21 cellular contexts compared by ENCODE assay signal in the genomic region with DNA sequence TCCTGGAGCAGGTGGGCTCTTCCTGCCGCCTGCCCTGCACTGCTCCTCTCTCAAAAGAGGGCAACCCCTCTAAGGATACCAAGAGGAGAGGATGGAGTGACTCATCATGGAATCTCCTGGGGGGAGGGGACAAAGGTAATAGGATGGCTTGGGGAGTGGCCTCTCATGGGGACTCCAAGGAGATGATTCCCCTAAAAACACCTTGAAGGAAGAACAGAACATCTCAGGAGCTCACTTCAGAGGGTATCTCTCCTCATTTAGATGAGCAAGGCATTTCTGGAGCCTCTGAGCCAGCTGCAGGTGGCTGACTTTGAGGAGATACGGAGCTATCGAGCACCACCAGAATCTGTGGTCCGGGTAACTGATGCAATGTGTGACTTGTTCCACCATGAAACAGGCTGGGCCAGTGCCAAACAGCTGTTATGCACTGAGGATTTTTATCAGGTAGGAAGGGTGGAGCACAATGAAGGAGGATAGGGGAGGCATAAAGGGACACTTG. TPM values are rescaled to one million over a fixed set of nuclear protein-coding genes. Genes with fewer than 3 reads are reported as not detected.
DNase-seq lines count a peak whose midpoint lies in the region; TF ChIP-seq lines count a peak whose summit lies in the region.
"Had no signal": no experiment of that assay in that cellular context is flagged by ENCODE, and none has a peak within 500 bp of the region (broad histone marks: within the 10 kb centered on the region; RNA-seq: fewer than 3 reads in every experiment).

No MANE protein-coding gene starts in this region.

- no peaks in the 10 kb centered on the region for H4K20me1 ChIP-seq in mammary epithelial cell (ENCODE audit: insufficient read depth, low read length)

- in situ Hi-C loops in mammary epithelial cell (cut with MboI; ENCODE audit: low sequenced_read_pairs in 2 of 2): no loop called here

- CTCF ChIA-PET in mammary epithelial cell (lab: Charles Lee; ENCODE audit: low non-redundant PET): interaction anchor here (0.6 kb wide), 1 partner anchor 131 kb away, joined by 7 read pairs; no protein-coding TSS in a partner anchor
- CTCF ChIA-PET in Caco-2 (lab: Charles Lee): no interaction called here

- TF ChIP-seq CTCF in mammary epithelial cell (conservative IDR thresholded peaks at IDR 0.05 in 1 of 2, IDR thresholded peaks at IDR 0.05 in 1 of 2; ENCODE audit: extremely low read depth in 1 of 2, insufficient read depth in 1 of 2, low read depth in 1 of 2, low read length in 2 of 2) (no peak), ovary (IDR thresholded peaks at IDR 0.05) (no peak), Caco-2 (IDR thresholded peaks at IDR 0.05; ENCODE audit: insufficient read depth in 1 of 2, low read depth in 1 of 2, low read length in 1 of 2, severe bottlenecking in 1 of 2, unreplicated experiment in 1 of 2) (no peak)

- no peak overlapping the region for H3K27ac ChIP-seq in mammary epithelial cell (ENCODE audit: insufficient read depth, low read depth, low read length)
- H3K27ac ChIP-seq in ovary: no peak overlapping the region
- H3K27ac ChIP-seq: BLaER1 treated with 17β-estradiol and CSF1 and Interleukin-3, amounts not matched to agents 10 nM and 100 nM; KMS-11 had no signal

- H3K4me3 ChIP-seq in mammary epithelial cell (replicated peaks in 1 of 3; ENCODE audit: insufficient read depth in 1 of 3, low read depth in 2 of 3, low read length in 3 of 3) (no peak overlapping the region), ovary (no peak overlapping the region), Caco-2 (ENCODE audit: low read depth, low read length) (no peak overlapping the region)
- H3K4me3 ChIP-seq: BLaER1 treated with 17β-estradiol and CSF1 and Interleukin-3, amounts not matched to agents 10 nM and 100 nM had no signal

- no peak overlapping the region for H3K9ac ChIP-seq in mammary epithelial cell (ENCODE audit: insufficient read depth, low read length)
- H3K9ac ChIP-seq: BLaER1 treated with 17β-estradiol and CSF1 and Interleukin-3, amounts not matched to agents 10 nM and 100 nM; KMS-11 had no signal

- no peak for TF ChIP-seq POLR2A in ovary (IDR thresholded peaks at IDR 0.05)

- BruUV-seq in mammary epithelial cell (replicated peaks; lab: Mats Ljungman, UMichigan): no TSS peak
- BruUV-seq in Caco-2 (replicated peaks; lab: Mats Ljungman, UMichigan): no TSS peak

- no peak overlapping the region for H2AFZ ChIP-seq in mammary epithelial cell (ENCODE audit: low read depth, low read length)

- intact Hi-C loops in mammary epithelial cell (cut with micrococcal nuclease) (no loop called here), ovary (cut with DNase I) (no loop called here), Caco-2 (cut with micrococcal nuclease; ENCODE audit: unreplicated experiment) (no loop called here)

- H3K27ac Mint-ChIP-seq in Caco-2 (ENCODE audit: unreplicated experiment): no peak overlapping the region
- H3K27ac Mint-ChIP-seq: CD8-positive, alpha-beta T cell; HFFc6 had no signal

- no peak overlapping the region for H3K4me2 ChIP-seq in mammary epithelial cell (ENCODE audit: insufficient read depth, low read depth, low read length)
- H3K4me2 ChIP-seq: BLaER1 treated with 17β-estradiol and CSF1 and Interleukin-3, amounts not matched to agents 10 nM and 100 nM; KMS-11 had no signal

- no peak overlapping the region for H3K4me3 Mint-ChIP-seq in Caco-2 (ENCODE audit: unreplicated experiment)
- H3K4me3 Mint-ChIP-seq: CD8-positive, alpha-beta T cell; HFFc6 had no signal

- H3K27me3 Mint-ChIP-seq in Caco-2 (ENCODE audit: insufficient read depth, unreplicated experiment): no peaks in the 10 kb centered on the region

- H3K36me3 ChIP-seq in mammary epithelial cell (ENCODE audit: insufficient read depth, low read length): no peaks in the 10 kb centered on the region
- H3K36me3 ChIP-seq in ovary: no peaks in the 10 kb centered on the region
- H3K36me3 ChIP-seq in Caco-2 (ENCODE audit: control insufficient read depth, insufficient read depth, low read length): no peaks in the 10 kb centered on the region

- no peaks in the 10 kb centered on the region for H3K4me1 ChIP-seq in mammary epithelial cell (ENCODE audit: insufficient read depth, low read length)
- no peaks in the 10 kb centered on the region for H3K4me1 ChIP-seq in ovary (ENCODE audit: insufficient read depth)
- H3K4me1 ChIP-seq in Caco-2: no peaks in the 10 kb centered on the region

- 82% methylated on average over 4 of the region's 4 CpGs for WGBS in mammary epithelial cell (ENCODE audit: low coverage, missing lambda C conversion rate)
- WGBS in ovary, 3 donors: 88 to 93% (median 89%) methylated on average over 4 of the region's 4 CpGs

- H3K4me1 Mint-ChIP-seq in Caco-2 (ENCODE audit: low read depth, unreplicated experiment): no peaks in the 10 kb centered on the region

- peak; percentile 25 for DNase-seq in DMS79 (lab: John Stamatoyannopoulos, UW)
- peak; percentile 11 for DNase-seq in EL
- peak; percentile 17 for DNase-seq in mammary epithelial cell
- DNase-seq in iPS-NIHi7 (ENCODE audit: extremely low spot score): peak; percentile 60
- DNase-seq in SHP77 treated with DMSO at 0.1 percent for 48 hours (lab: John Stamatoyannopoulos, UW): no peak
- no peak for DNase-seq in NCI-H345 (lab: John Stamatoyannopoulos, UW)
- no peak for DNase-seq in ovary
- DNase-seq in Caco-2: no peak
- DNase-seq: CD8-positive, alpha-beta T cell; DND-41; GDM1; HFFc6; NCI-H1436 treated with DMSO at 0.1 percent for 48 hours; NCI-H2029; NCI-H446; NCI-H69; OCI-M1; RPMI8226; SIG-M5 had no signal

- dilution Hi-C loops in mammary epithelial cell (cut with HindIII; ENCODE audit: low sequenced_read_pairs): no loop called here

- no peaks in the 10 kb centered on the region for H3K36me3 Mint-ChIP-seq in Caco-2 (ENCODE audit: insufficient read depth, unreplicated experiment)

- no peaks in the 10 kb centered on the region for H3K9me3 Mint-ChIP-seq in Caco-2 (ENCODE audit: unreplicated experiment)
- H3K9me3 Mint-ChIP-seq: CD8-positive, alpha-beta T cell; HFFc6 had no signal

- H3K9me3 ChIP-seq in mammary epithelial cell (replicated peaks; ENCODE audit: insufficient read depth, low read length) (no peaks in the 10 kb centered on the region), ovary (no peaks in the 10 kb centered on the region), Caco-2 (no peaks in the 10 kb centered on the region)
- H3K9me3 ChIP-seq: BLaER1 treated with 17β-estradiol and CSF1 and Interleukin-3, amounts not matched to agents 10 nM and 100 nM had no signal

- TF ChIP-seq EP300 in ovary (IDR thresholded peaks at IDR 0.05): no peak

- no peaks in the 10 kb centered on the region for H3K79me2 ChIP-seq in mammary epithelial cell (ENCODE audit: insufficient read depth, low read length)

- H3K27me3 ChIP-seq in mammary epithelial cell (ENCODE audit: insufficient read depth, low read length): no peaks in the 10 kb centered on the region
- no peaks in the 10 kb centered on the region for H3K27me3 ChIP-seq in ovary
- H3K27me3 ChIP-seq in Caco-2 (replicated peaks; ENCODE audit: control insufficient read depth, insufficient read depth, low read length): no peaks in the 10 kb centered on the region
- H3K27me3 ChIP-seq: BLaER1 treated with 17β-estradiol and CSF1 and Interleukin-3, amounts not matched to agents 10 nM and 100 nM had no signal

- POLR2A ChIA-PET in Caco-2 (lab: Charles Lee): no interaction called here

RNA-seq across cellular contexts. Expression of a gene that starts 40.2 kb away (rescaled TPM):
- 10 to 100 TPM in 1 of 2 donors, 1 to 10 TPM in 1; 9.7 to 20.6 TPM for total RNA-seq in mammary epithelial cell
- 11.5 TPM for polyA plus RNA-seq in mammary epithelial cell
- 11.0 TPM for polyA minus RNA-seq in mammary epithelial cell
- 10 to 100 TPM in 5 of 7 donors, 1 to 10 TPM in 2; 8.2 to 25.5 (median 17.1) TPM for total RNA-seq in ovary
- polyA plus RNA-seq in ovary: 10 to 100 TPM; 13.4 to 32.7 TPM
- total RNA-seq in Caco-2 (2022): 20.0 and 21.0 TPM in 2 replicates

RNA-seq across cellular contexts. Expression of a gene that starts 40.4 kb away (rescaled TPM):
- total RNA-seq in mammary epithelial cell: 100 to 1,000 TPM in 1 of 2 donors, 10 to 100 TPM in 1; 87.9 to 136 TPM
- 175 TPM for polyA plus RNA-seq in mammary epithelial cell
- polyA minus RNA-seq in mammary epithelial cell: 199 TPM
- 100 to 1,000 TPM in 5 of 7 donors, 10 to 100 TPM in 2; 79.8 to 222 (median 140) TPM for total RNA-seq in ovary
- polyA plus RNA-seq in ovary: 100 to 1,000 TPM; 126 to 337 TPM
- total RNA-seq in Caco-2 (2022): 117 and 119 TPM in 2 replicates

RNA-seq across cellular contexts. Expression of a gene that starts 48.8 kb away (rescaled TPM):
- total RNA-seq in mammary epithelial cell (100 to 1,000 TPM in 1 of 2 donors, 10 to 100 TPM in 1; 26.3 to 115 TPM), ovary (100 to 1,000 TPM in 2 of 7 donors, 10 to 100 TPM in 5; 45.1 to 109 (median 76.8) TPM), Caco-2 (2022) (142 and 143 TPM in 2 replicates)
- polyA plus RNA-seq in mammary epithelial cell (101 TPM), ovary (100 to 1,000 TPM in 1 of 2 donors, 10 to 100 TPM in 1; 40.0 to 183 TPM)
- 135 TPM for polyA minus RNA-seq in mammary epithelial cell

RNA-seq across cellular contexts. Expression of a gene that starts 56.1 kb away (rescaled TPM):
- 10 to 100 TPM; 59.2 to 73.9 TPM for total RNA-seq in mammary epithelial cell
- 60.5 TPM for polyA plus RNA-seq in mammary epithelial cell
- polyA minus RNA-seq in mammary epithelial cell: 99.5 TPM
- total RNA-seq in ovary: 10 to 100 TPM; 21.0 to 71.8 (median 58.2) TPM
- polyA plus RNA-seq in ovary: 100 to 1,000 TPM in 1 of 2 donors, 10 to 100 TPM in 1; 40.5 to 360 TPM
- 61.7 TPM in 2 replicates for total RNA-seq in Caco-2 (2022)

Comparison
In these comparisons a context has a peak if more than half of its experiments do, and no peak if none do; other contexts are left out.
1. DNase-seq: peak in DMS79 (single experiment), EL (single experiment), mammary epithelial cell (single experiment) and iPS-NIHi7 (single experiment); none in SHP77 treated with DMSO at 0.1 percent for 48 hours (single experiment), NCI-H345 (single experiment), ovary (0 of 5) and Caco-2 (0 of 2).